9 cellular contexts compared by ENCODE assay signal in genomic region chr1:231460614-231461013, GRCh38. TPM values are rescaled to one million over a fixed set of nuclear protein-coding genes. Genes with fewer than 3 reads are reported as not detected.
DNase-seq lines count a peak whose midpoint lies in the region; ATAC-seq and TF ChIP-seq lines count a peak whose summit lies in the region.
"Had no signal": no experiment of that assay in that cellular context is flagged by ENCODE, and none has a peak within 500 bp of the region (broad histone marks: within the 10 kb centered on the region; RNA-seq: fewer than 3 reads in every experiment).

No MANE protein-coding gene starts in this region.

- peak overlapping the region in 1 of 7 donors; percentile 7 for H3K27ac Mint-ChIP-seq in CD14-positive monocyte
- H3K27ac Mint-ChIP-seq in type B pancreatic cell: no peak overlapping the region
- H3K27ac Mint-ChIP-seq: brain had no signal

- H3K4me1 Mint-ChIP-seq in CD14-positive monocyte (peaks cover 17% of the 10 kb centered on the region), type B pancreatic cell (ENCODE audit: unreplicated experiment) (no peaks in the 10 kb centered on the region)
- H3K4me1 Mint-ChIP-seq: brain had no signal

- intact Hi-C loops in CD14-positive monocyte (cut with micrococcal nuclease): no loop called here

- TF ChIP-seq CTCF in CD14-positive monocyte (IDR thresholded peaks at IDR 0.05) (no peak), type B pancreatic cell (conservative IDR thresholded peaks at IDR 0.05) (no peak)

- H3K9me3 Mint-ChIP-seq in CD14-positive monocyte (peaks cover 14 to 47% (median 42%) of the 10 kb centered on the region in 7 donors), type B pancreatic cell (peaks cover 5% of the 10 kb centered on the region)

- H3K4me3 Mint-ChIP-seq in CD14-positive monocyte: peak overlapping the region in 1 of 2 donors; percentile 77
- H3K4me3 Mint-ChIP-seq in type B pancreatic cell: no peak overlapping the region
- H3K4me3 Mint-ChIP-seq: brain had no signal

- H3K27me3 Mint-ChIP-seq in CD14-positive monocyte (ENCODE audit: low read depth in 3 of 3) (peaks cover 83 to 92% (median 88%) of the 10 kb centered on the region in 3 donors), type B pancreatic cell (peaks cover 14% of the 10 kb centered on the region)

- H3K36me3 Mint-ChIP-seq in CD14-positive monocyte (peaks cover 6 to 12% of the 10 kb centered on the region in 2 donors), type B pancreatic cell (no peaks in the 10 kb centered on the region)
- H3K36me3 Mint-ChIP-seq: brain had no signal

- ATAC-seq in GM21717 (IDR thresholded peaks at IDR 0.05; ENCODE audit: unreplicated experiment) (peak; percentile 70), HG02588 (IDR thresholded peaks at IDR 0.05; ENCODE audit: unreplicated experiment) (no peak)

- DNase-seq in CD14-positive monocyte (ENCODE audit: low spot score): peak; percentile 53
- peak; percentile 95 for DNase-seq in SIG-M5 treated with dmso at 0.1 percent for 504 hours (lab: John Stamatoyannopoulos, UW; ENCODE audit: unreplicated experiment)
- DNase-seq in amniotic epithelial cell (ENCODE audit: low read depth): peak; percentile 96
- peak; percentile 28 for DNase-seq in stimulated activated CD8-positive, alpha-beta memory T cell treated with anti-CD3 and anti-CD28 coated beads, Interleukin-4, amount 100 ng/mL, for 24 hours (ENCODE audit: low read depth)
- DNase-seq in type B pancreatic cell (ENCODE audit: extremely low spot score, unreplicated experiment): no peak
- no peak for DNase-seq in epidermal melanocyte (ENCODE audit: insufficient read length, low spot score)

RNA-seq across cellular contexts. Expression of gene EGLN1, which starts 38.5 kb away (rescaled TPM):
- polyA plus RNA-seq in CD14-positive monocyte: 10 to 100 TPM; 23.1 to 27.7 TPM
- total RNA-seq in type B pancreatic cell (ENCODE audit: low replicate concordance): 24.2 and 27.2 TPM in 2 replicates

Comparison
In these comparisons a context has a peak if more than half of its experiments do, and no peak if none do; other contexts are left out.
1. DNase-seq: peak in CD14-positive monocyte (single experiment), SIG-M5 treated with dmso at 0.1 percent for 504 hours (single experiment), amniotic epithelial cell (single experiment) and stimulated activated CD8-positive, alpha-beta memory T cell treated with anti-CD3 and anti-CD28 coated beads, Interleukin-4, amount 100 ng/mL, for 24 hours (single experiment); none in type B pancreatic cell (single experiment) and epidermal melanocyte (single experiment).